Comparison of ENCODE assay signal across 19 cellular contexts in genomic region chr2:228630786-228631185, GRCh38.
A peak's percentile ranks its signal among the peaks of the same experiment; 100 is the strongest.
DNase-seq lines count a peak whose midpoint lies in the region; ATAC-seq lines count a peak whose summit lies in the region.
"Had no signal": no experiment of that assay in that cellular context is flagged by ENCODE, and none has a peak within 500 bp of the region (broad histone marks: within the 10 kb centered on the region; RNA-seq: fewer than 3 reads in every experiment).

No MANE protein-coding gene starts in this region.

- no peaks in the 10 kb centered on the region for H3K9me3 ChIP-seq in Karpas-422 (ENCODE audit: low read length)
- peaks cover 4% of the 10 kb centered on the region for H3K9me3 ChIP-seq in trophoblast cell (ENCODE audit: insufficient read depth, low read depth, low read length)
- H3K9me3 ChIP-seq: A549; BLaER1 treated with 17β-estradiol and CSF1 and Interleukin-3, amounts not matched to agents 10 nM and 100 nM; Caco-2 had no signal

- no peaks in the 10 kb centered on the region for H4K20me1 ChIP-seq in Karpas-422 (ENCODE audit: insufficient read depth, low read depth, low read length)
- H4K20me1 ChIP-seq: BLaER1 treated with 17β-estradiol and CSF1 and Interleukin-3, amounts not matched to agents 10 nM and 100 nM had no signal

- no peak overlapping the region for H3K14ac ChIP-seq in trophoblast cell (ENCODE audit: low read length)

- H3K4me2 ChIP-seq in Karpas-422 (ENCODE audit: low read depth, low read length, poor library complexity, severe bottlenecking): no peak overlapping the region
- no peak overlapping the region for H3K4me2 ChIP-seq in trophoblast cell (ENCODE audit: low read length)
- H3K4me2 ChIP-seq: A549; BLaER1 treated with 17β-estradiol and CSF1 and Interleukin-3, amounts not matched to agents 10 nM and 100 nM had no signal

- no peak for ATAC-seq in GM19023 (IDR thresholded peaks at IDR 0.05; ENCODE audit: unreplicated experiment)
- ATAC-seq: A549; CD8-positive, alpha-beta T cell; GM12878 had no signal

- H3K4me3 ChIP-seq in Karpas-422 (ENCODE audit: low read length) (no peak overlapping the region), trophoblast cell (ENCODE audit: low read depth, low read length) (no peak overlapping the region)
- H3K4me3 ChIP-seq: A549; BLaER1 treated with 17β-estradiol and CSF1 and Interleukin-3, amounts not matched to agents 10 nM and 100 nM; GM12878 had no signal

- H3K27ac ChIP-seq in Karpas-422 (ENCODE audit: low read length): no peak overlapping the region
- H3K27ac ChIP-seq in trophoblast cell (ENCODE audit: low read depth, low read length): peak overlapping the region; percentile 8
- H3K27ac ChIP-seq: 22Rv1; A549; BLaER1 treated with 17β-estradiol and CSF1 and Interleukin-3, amounts not matched to agents 10 nM and 100 nM; C4-2B had no signal

- WGBS in trophoblast cell (ENCODE audit: extremely low coverage, insufficient coverage, insufficient read length): no CpG with 5 or more reads among the region's 2 CpGs

- no peaks in the 10 kb centered on the region for H3K79me1 ChIP-seq in trophoblast cell (ENCODE audit: low read length)

- H2BK5ac ChIP-seq in trophoblast cell (ENCODE audit: low read depth, low read length, poor library complexity): no peak overlapping the region

- H2AFZ ChIP-seq in Karpas-422 (ENCODE audit: low read length) (peak overlapping the region; percentile 18; the same call in 1 of the 2 replicates), trophoblast cell (ENCODE audit: insufficient read depth, low read length, poor library complexity) (no peak overlapping the region)

- no peak overlapping the region for H2AK5ac ChIP-seq in trophoblast cell (ENCODE audit: low read length)

- no peak overlapping the region for H2BK12ac ChIP-seq in trophoblast cell (ENCODE audit: low read length)

- no peaks in the 10 kb centered on the region for H3K79me2 ChIP-seq in Karpas-422 (ENCODE audit: low read length)
- H3K79me2 ChIP-seq in trophoblast cell (ENCODE audit: control insufficient read depth, insufficient read depth, low read length, poor library complexity): no peaks in the 10 kb centered on the region

- no peak overlapping the region for H3K23ac ChIP-seq in trophoblast cell (ENCODE audit: low read length)

- H3K36me3 ChIP-seq in Karpas-422 (ENCODE audit: insufficient read depth, low read length) (no peaks in the 10 kb centered on the region), trophoblast cell (ENCODE audit: control insufficient read depth in 1 of 2, insufficient read depth in 2 of 2, low read length in 2 of 2) (no peaks in the 10 kb centered on the region)
- H3K36me3 ChIP-seq: BLaER1 treated with 17β-estradiol and CSF1 and Interleukin-3, amounts not matched to agents 10 nM and 100 nM had no signal

- H4K91ac ChIP-seq in trophoblast cell (ENCODE audit: low read depth, low read length): no peak overlapping the region

- DNase-seq in Karpas-422: no peak
- peak; percentile 63 for DNase-seq in islet precursor cell
- peak; percentile 75 to 87 for DNase-seq in trophoblast cell
- no peak for DNase-seq in effector CD4-positive, alpha-beta T cell
- DNase-seq: AML-193; Caco-2; Calu3; CD4-positive, alpha-beta T cell; CD8-positive, alpha-beta T cell; DMS79; DND-41; EL; GDM1 had no signal

- no peak overlapping the region for H3K18ac ChIP-seq in trophoblast cell (ENCODE audit: low read length)

- H3K4ac ChIP-seq in trophoblast cell (ENCODE audit: low read depth, low read length): no peak overlapping the region

- no peaks in the 10 kb centered on the region for H3K9me2 ChIP-seq in Karpas-422 (replicated peaks; ENCODE audit: insufficient read depth, low read length)

- H3K9ac ChIP-seq in Karpas-422 (ENCODE audit: low read length) (no peak overlapping the region), trophoblast cell (ENCODE audit: low read length) (no peak overlapping the region)
- H3K9ac ChIP-seq: BLaER1 treated with 17β-estradiol and CSF1 and Interleukin-3, amounts not matched to agents 10 nM and 100 nM had no signal

- H3K27me3 ChIP-seq in Karpas-422 (ENCODE audit: low read length): no peaks in the 10 kb centered on the region
- no peaks in the 10 kb centered on the region for H3K27me3 ChIP-seq in trophoblast cell (ENCODE audit: insufficient read depth, low read length)
- H3K27me3 ChIP-seq: BLaER1 treated with 17β-estradiol and CSF1 and Interleukin-3, amounts not matched to agents 10 nM and 100 nM had no signal

- no peak overlapping the region for H4K8ac ChIP-seq in trophoblast cell (ENCODE audit: low read depth, low read length)

- H3K4me1 ChIP-seq in Karpas-422 (ENCODE audit: low read length): peaks cover 5% of the 10 kb centered on the region
- H3K4me1 ChIP-seq in trophoblast cell (ENCODE audit: control insufficient read depth in 1 of 2, insufficient read depth in 2 of 2, low read length in 2 of 2): peaks cover 0 to 2% of the 10 kb centered on the region in 2 experiments
- H3K4me1 ChIP-seq: A549; BLaER1 treated with 17β-estradiol and CSF1 and Interleukin-3, amounts not matched to agents 10 nM and 100 nM had no signal

- H2BK120ac ChIP-seq in trophoblast cell (ENCODE audit: insufficient read depth, low read length, poor library complexity): no peak overlapping the region

- H4K12ac ChIP-seq in trophoblast cell (ENCODE audit: low read depth, low read length): no peak overlapping the region

Comparison
In these comparisons a context has a peak if more than half of its experiments do, and no peak if none do; other contexts are left out.
1. DNase-seq: peak in islet precursor cell (single experiment) and trophoblast cell (2 of 2); none in Karpas-422 (single experiment) and effector CD4-positive, alpha-beta T cell (single experiment).